ENCODE assay signal across 22 cellular contexts in the genomic region with DNA sequence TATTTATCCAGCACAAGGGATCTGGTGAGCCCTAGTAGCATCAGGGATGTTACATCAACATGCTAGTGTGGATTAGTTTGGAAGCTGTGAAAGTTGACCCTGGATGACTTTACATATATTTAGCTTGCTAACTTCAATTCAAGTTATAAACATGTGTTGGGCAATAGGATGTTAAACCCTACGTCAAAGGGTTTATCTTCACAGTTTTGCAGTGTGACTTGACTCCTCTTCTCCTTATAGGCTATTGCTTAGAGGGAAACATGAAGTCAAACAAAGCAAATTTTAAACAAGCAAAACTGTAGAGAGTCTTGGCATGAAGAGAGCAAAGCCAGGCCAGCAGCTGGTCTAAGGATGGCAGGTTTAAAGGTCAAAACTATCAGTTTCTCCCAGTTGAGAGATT.
"Had no signal": no experiment of that assay in that cellular context is flagged by ENCODE, and none has a peak within 500 bp of the region (broad histone marks: within the 10 kb centered on the region; RNA-seq: fewer than 3 reads in every experiment).

No MANE protein-coding gene starts in this region.

- H3K9me3 Mint-ChIP-seq: activated naive CD8-positive, alpha-beta T cell treated with anti-CD3 and anti-CD28 coated beads for 36 hours; activated T-helper 1 cell treated with anti-CD3 and anti-CD28 coated beads, Interleukin-12 subunit alpha, Interleukin-12 subunit beta, Interleukin-2, Interleukin-4 antibody, amounts not matched to agents 30 ng/mL and 10 ng/mL and 1 ng/mL, durations not matched to agents 14 hours and 24 hours and 36 hours; mesothelial cell of epicardium; nephron progenitor cell had no signal

- H3K4me1 ChIP-seq: colonic mucosa, thyroid gland had no signal

- H3K4me1 Mint-ChIP-seq: nephron progenitor cell had no signal

- ATAC-seq: body of pancreas had no signal

- H3K27me3 Mint-ChIP-seq: activated naive CD8-positive, alpha-beta T cell treated with anti-CD3 and anti-CD28 coated beads for 36 hours had no signal

- H3K9me3 ChIP-seq: body of pancreas, colonic mucosa, thyroid gland had no signal

- H3K27ac Mint-ChIP-seq: activated naive CD8-positive, alpha-beta T cell treated with anti-CD3 and anti-CD28 coated beads for 36 hours; activated T-helper 1 cell treated with anti-CD3 and anti-CD28 coated beads, Interleukin-12 subunit alpha, Interleukin-12 subunit beta, Interleukin-2, Interleukin-4 antibody, amounts not matched to agents 30 ng/mL and 10 ng/mL and 1 ng/mL, durations not matched to agents 14 hours and 24 hours and 36 hours; mesothelial cell of epicardium; nephron progenitor cell had no signal

- DNase-seq: activated CD4-positive, alpha-beta T cell treated with anti-CD3 and anti-CD28 coated beads, Interleukin-2, amount 50 U/mL, for 48 hours; activated gamma-delta T cell treated with Interleukin-2 at 50 U/mL for 16 hours; activated naive CD8-positive, alpha-beta T cell treated with anti-CD3 and anti-CD28 coated beads for 36 hours; activated T-cell treated with anti-CD3 and anti-CD28 coated beads for 4 hours; body of pancreas; caudate nucleus; colonic mucosa; erythroblast; hippocampal formation; nephron progenitor cell; occipital lobe; posterior cingulate gyrus; retina; stimulated activated CD4-positive, alpha-beta T cell treated with anti-CD3 and anti-CD28 coated beads, Interleukin-12 subunit alpha, Interleukin-12 subunit beta, amount 100 ng/mL, for 4 hours; stimulated activated CD4-positive, alpha-beta T cell treated with anti-CD3 and anti-CD28 coated beads, Interleukin-1b, Interleukin-23, amount 100 ng/mL, for 48 hours; stimulated activated naive CD4-positive, alpha-beta T cell treated with Interleukin-2 at 50 U/mL for 16 hours; SW 1271; T-helper 2 cell; thyroid gland had no signal

- H3K27ac ChIP-seq: body of pancreas, colonic mucosa, thyroid gland had no signal

- H3K4me3 ChIP-seq: body of pancreas, colonic mucosa, lung, thyroid gland had no signal

- H3K36me3 ChIP-seq: colonic mucosa, thyroid gland had no signal

- H3K27me3 ChIP-seq: body of pancreas, colonic mucosa, thyroid gland had no signal

- H3K4me3 Mint-ChIP-seq: activated naive CD8-positive, alpha-beta T cell treated with anti-CD3 and anti-CD28 coated beads for 36 hours; activated T-helper 1 cell treated with anti-CD3 and anti-CD28 coated beads, Interleukin-12 subunit alpha, Interleukin-12 subunit beta, Interleukin-2, Interleukin-4 antibody, amounts not matched to agents 30 ng/mL and 10 ng/mL and 1 ng/mL, durations not matched to agents 14 hours and 24 hours and 36 hours; mesothelial cell of epicardium; nephron progenitor cell had no signal
